In the genomic region with DNA sequence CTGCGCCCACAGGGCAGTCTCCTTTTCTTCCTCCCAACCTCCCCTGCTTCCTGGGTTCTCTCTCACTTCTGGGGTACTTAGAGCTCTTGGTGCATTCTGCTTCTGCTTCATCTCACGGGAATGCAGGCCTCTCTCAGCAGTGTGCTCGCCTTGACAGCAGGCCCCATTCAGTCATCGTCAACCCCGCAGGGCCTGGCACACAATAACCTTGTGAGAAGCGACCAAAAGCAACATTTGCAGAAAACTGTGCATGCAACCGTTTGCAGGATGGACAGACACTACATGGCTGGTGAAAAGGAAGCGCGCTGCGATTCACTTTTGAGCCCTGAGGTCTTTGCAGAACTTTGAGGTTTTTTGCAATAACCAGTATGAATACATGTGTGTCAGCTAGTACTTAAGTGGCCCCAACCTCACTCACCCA, we compare ENCODE assay signal across 22 cellular contexts. TPM values are rescaled to one million over a fixed set of nuclear protein-coding genes. Genes with fewer than 3 reads are reported as not detected.
DNase-seq lines count a peak whose midpoint lies in the region; ATAC-seq and TF ChIP-seq lines count a peak whose summit lies in the region.
"Had no signal": no experiment of that assay in that cellular context is flagged by ENCODE, and none has a peak within 500 bp of the region (broad histone marks: within the 10 kb centered on the region; RNA-seq: fewer than 3 reads in every experiment).

No MANE protein-coding gene starts in this region.

- TF ChIP-seq CTCF in neural crest cell (conservative IDR thresholded peaks at IDR 0.05): no peak

- H3K4me3 ChIP-seq in CD8-positive, alpha-beta memory T cell (ENCODE audit: low read length): no peak overlapping the region
- H3K4me3 ChIP-seq: heart right ventricle, K562, PC-9, transverse colon had no signal

- peak overlapping the region; percentile 38 to 95 (median 86) for H3K27ac Mint-ChIP-seq in CD8-positive, alpha-beta memory T cell
- peak overlapping the region; percentile 23 for H3K27ac Mint-ChIP-seq in neural crest cell (ENCODE audit: unreplicated experiment)
- H3K27ac Mint-ChIP-seq: activated naive CD8-positive, alpha-beta T cell treated with anti-CD3 and anti-CD28 coated beads, Interleukin-2, amount 50 U/mL, for 24 hours; CD4-positive, alpha-beta T cell had no signal

- POLR2A ChIA-PET in CD8-positive, alpha-beta memory T cell (lab: Charles Lee): no interaction called here

- H3K9me3 ChIP-seq in CD8-positive, alpha-beta memory T cell (ENCODE audit: low read length): no peaks in the 10 kb centered on the region
- H3K9me3 ChIP-seq: heart right ventricle, transverse colon had no signal

- peaks cover 2% of the 10 kb centered on the region for H3K27me3 ChIP-seq in CD8-positive, alpha-beta memory T cell (ENCODE audit: insufficient read depth, low read length, poor library complexity, severe bottlenecking)

- peaks cover 0 to 2% of the 10 kb centered on the region in 2 donors for H3K27me3 Mint-ChIP-seq in CD8-positive, alpha-beta memory T cell
- peaks cover 8% of the 10 kb centered on the region for H3K27me3 Mint-ChIP-seq in neural crest cell (ENCODE audit: low read depth)

- no peaks in the 10 kb centered on the region for H3K9me3 Mint-ChIP-seq in CD8-positive, alpha-beta memory T cell
- no peaks in the 10 kb centered on the region for H3K9me3 Mint-ChIP-seq in neural crest cell
- H3K9me3 Mint-ChIP-seq: activated naive CD8-positive, alpha-beta T cell treated with anti-CD3 and anti-CD28 coated beads, Interleukin-2, amount 50 U/mL, for 24 hours; CD4-positive, alpha-beta T cell had no signal

- no peak for ATAC-seq in GM18517 (IDR thresholded peaks at IDR 0.05; ENCODE audit: unreplicated experiment)
- ATAC-seq: activated naive CD8-positive, alpha-beta T cell treated with anti-CD3 and anti-CD28 coated beads, Interleukin-2, amount 50 U/mL, for 24 hours; heart right ventricle; K562 had no signal

- H3K36me3 ChIP-seq in CD8-positive, alpha-beta memory T cell (ENCODE audit: insufficient read depth, low read length): no peaks in the 10 kb centered on the region
- H3K36me3 ChIP-seq: heart right ventricle, transverse colon had no signal

- no peaks in the 10 kb centered on the region for H3K36me3 Mint-ChIP-seq in CD8-positive, alpha-beta memory T cell
- no peaks in the 10 kb centered on the region for H3K36me3 Mint-ChIP-seq in neural crest cell (ENCODE audit: low read depth)

- no peak for DNase-seq in CD8-positive, alpha-beta memory T cell
- DNase-seq in MV-4-11 (lab: John Stamatoyannopoulos, UW) (peak; percentile 78), cerebellum (ENCODE audit: low spot score) (peak; percentile 44), neural crest cell (ENCODE audit: low read depth, low spot score) (peak; percentile 12), NCI-H510A (lab: John Stamatoyannopoulos, UW) (no peak), NCI-H345 (lab: John Stamatoyannopoulos, UW) (no peak)
- no peak for DNase-seq in activated CD4-positive, CD25-positive, alpha-beta regulatory T cell treated with anti-CD3 and anti-CD28 coated beads, Interleukin-2, amount 50 U/mL, for 72 hours
- DNase-seq: activated CD4-positive, CD25-positive, alpha-beta regulatory T cell; activated naive CD8-positive, alpha-beta T cell treated with anti-CD3 and anti-CD28 coated beads, Interleukin-2, amount 50 U/mL, for 24 hours; CD4-positive, alpha-beta T cell; central memory CD4-positive, alpha-beta T cell; effector memory CD4-positive, alpha-beta T cell; heart right ventricle; NCI-H2029 treated with DMSO at 0.1 percent for 48 hours; NCI-H524; PC-9; stimulated activated naive CD4-positive, alpha-beta T cell; T-helper 9 cell; transverse colon had no signal

- no peak overlapping the region for H3K27ac ChIP-seq in CD8-positive, alpha-beta memory T cell (ENCODE audit: low read depth, low read length)
- H3K27ac ChIP-seq: heart right ventricle, PC-9, transverse colon had no signal

- CTCF ChIA-PET in CD8-positive, alpha-beta memory T cell (lab: Charles Lee): no interaction called here

- H3K4me1 Mint-ChIP-seq in CD8-positive, alpha-beta memory T cell: peaks cover 46 to 56% (median 51%) of the 10 kb centered on the region in 3 donors
- H3K4me1 Mint-ChIP-seq in neural crest cell: peaks cover 21% of the 10 kb centered on the region

- peak overlapping the region in 6 of 7 donors; percentile 17 to 79 (median 36) for H3K4me3 Mint-ChIP-seq in CD8-positive, alpha-beta memory T cell
- no peak overlapping the region for H3K4me3 Mint-ChIP-seq in neural crest cell
- H3K4me3 Mint-ChIP-seq: activated naive CD8-positive, alpha-beta T cell treated with anti-CD3 and anti-CD28 coated beads, Interleukin-2, amount 50 U/mL, for 24 hours; CD4-positive, alpha-beta T cell had no signal

- H3K4me1 ChIP-seq in CD8-positive, alpha-beta memory T cell (ENCODE audit: insufficient read depth, low read length): peaks cover 35% of the 10 kb centered on the region

RNA-seq across cellular contexts. Expression of gene CD160, which starts 2.6 kb away (rescaled TPM):
- total RNA-seq in CD8-positive, alpha-beta memory T cell: 10 to 100 TPM; 22.3 to 24.6 TPM
- 31.6 TPM for polyA plus RNA-seq in CD8-positive, alpha-beta memory T cell
- total RNA-seq in cerebellum (not detected), neural crest cell (not detected in 2 replicates)
- total RNA-seq: CD4-positive, alpha-beta T cell; K562; PC-9 had no signal
- polyA plus RNA-seq: neural cell had no signal

RNA-seq across cellular contexts. Expression of gene PDZK1, which starts 9.5 kb away (rescaled TPM):
- total RNA-seq in CD8-positive, alpha-beta memory T cell: not detected
- 0.53 TPM for polyA plus RNA-seq in CD8-positive, alpha-beta memory T cell
- total RNA-seq in cerebellum (0.91 TPM), neural crest cell (0.33 and 1.0 TPM in 2 replicates)
- total RNA-seq: CD4-positive, alpha-beta T cell had no signal

Comparison
In these comparisons a context has a peak if more than half of its experiments do, and no peak if none do; other contexts are left out.
1. DNase-seq: peak in MV-4-11 (single experiment), cerebellum (single experiment) and neural crest cell (single experiment); none in CD8-positive, alpha-beta memory T cell (0 of 5), activated CD4-positive, CD25-positive, alpha-beta regulatory T cell treated with anti-CD3 and anti-CD28 coated beads, Interleukin-2, amount 50 U/mL, for 72 hours (single experiment), NCI-H510A (single experiment) and NCI-H345 (single experiment).
2. RNA of gene CD160, which starts 2.6 kb away (total RNA-seq): 22.3 to 24.6 TPM in CD8-positive, alpha-beta memory T cell; not detected in cerebellum (single experiment) and not detected in neural crest cell; every median in the first group is over 10 times any median in the second.